In the genomic region with DNA sequence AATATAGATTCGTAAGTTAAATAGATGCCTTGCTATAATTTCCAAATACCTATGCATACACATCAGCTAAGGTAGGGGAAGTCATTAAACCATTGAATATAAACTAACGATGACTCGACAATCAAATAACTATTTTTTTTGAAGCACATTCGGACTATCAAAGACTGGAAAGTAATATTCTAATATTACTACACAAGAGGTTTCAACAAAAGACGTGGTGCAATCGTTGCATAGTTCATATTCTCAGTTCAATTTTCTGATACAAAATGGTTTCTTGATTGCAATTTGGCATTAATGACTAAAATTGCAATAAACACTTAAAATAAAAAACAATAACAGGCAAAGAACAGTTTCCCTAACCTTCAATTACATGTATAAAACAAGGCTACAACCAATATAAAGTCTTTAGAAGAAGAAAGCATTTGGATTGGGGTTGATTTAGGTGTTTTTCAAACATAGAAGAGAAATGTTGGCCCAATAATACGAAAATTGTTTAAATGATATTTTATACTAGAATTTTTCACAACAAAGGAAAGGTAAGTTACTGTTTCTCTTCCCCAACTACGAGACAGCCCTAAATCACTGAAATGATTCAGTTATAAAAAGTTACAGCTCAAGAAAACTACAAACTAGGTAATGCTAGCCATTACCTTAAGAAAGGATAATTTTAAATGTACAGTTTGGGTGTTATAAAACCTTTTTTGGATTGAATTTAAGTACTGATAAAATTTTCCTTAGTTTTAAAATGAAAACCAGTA, we compare ENCODE assay signal across 1 cellular context.
TF ChIP-seq lines count a peak whose summit lies in the region.

No MANE protein-coding gene starts in this region.

TF ChIP-seq in HepG2, 621 proteins besides CTCF, POLR2A, EP300 and RAD21 (continued from another document):
- TF ChIP-seq, protein P1, sequence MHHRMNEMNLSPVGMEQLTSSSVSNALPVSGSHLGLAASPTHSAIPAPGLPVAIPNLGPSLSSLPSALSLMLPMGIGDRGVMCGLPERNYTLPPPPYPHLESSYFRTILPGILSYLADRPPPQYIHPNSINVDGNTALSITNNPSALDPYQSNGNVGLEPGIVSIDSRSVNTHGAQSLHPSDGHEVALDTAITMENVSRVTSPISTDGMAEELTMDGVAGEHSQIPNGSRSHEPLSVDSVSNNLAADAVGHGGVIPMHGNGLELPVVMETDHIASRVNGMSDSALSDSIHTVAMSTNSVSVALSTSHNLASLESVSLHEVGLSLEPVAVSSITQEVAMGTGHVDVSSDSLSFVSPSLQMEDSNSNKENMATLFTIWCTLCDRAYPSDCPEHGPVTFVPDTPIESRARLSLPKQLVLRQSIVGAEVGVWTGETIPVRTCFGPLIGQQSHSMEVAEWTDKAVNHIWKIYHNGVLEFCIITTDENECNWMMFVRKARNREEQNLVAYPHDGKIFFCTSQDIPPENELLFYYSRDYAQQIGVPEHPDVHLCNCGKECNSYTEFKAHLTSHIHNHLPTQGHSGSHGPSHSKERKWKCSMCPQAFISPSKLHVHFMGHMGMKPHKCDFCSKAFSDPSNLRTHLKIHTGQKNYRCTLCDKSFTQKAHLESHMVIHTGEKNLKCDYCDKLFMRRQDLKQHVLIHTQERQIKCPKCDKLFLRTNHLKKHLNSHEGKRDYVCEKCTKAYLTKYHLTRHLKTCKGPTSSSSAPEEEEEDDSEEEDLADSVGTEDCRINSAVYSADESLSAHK (CRISPR knock-in tag; IDR thresholded peaks at IDR 0.05; ENCODE audit: borderline replicate concordance) = no peak
- TF ChIP-seq KLF6 (CRISPR knock-in tag; IDR thresholded peaks at IDR 0.05) (no peak), BCL6 (CRISPR knock-in tag; IDR thresholded peaks at IDR 0.05) (no peak), SCMH1 (CRISPR knock-in tag; IDR thresholded peaks at IDR 0.05; ENCODE audit: borderline replicate concordance) (no peak), MAX (IDR thresholded peaks at IDR 0.05) (no peak), JUNB (CRISPR knock-in tag; IDR thresholded peaks at IDR 0.05; ENCODE audit: borderline replicate concordance) (no peak), NFRKB (IDR thresholded peaks at IDR 0.05) (no peak)
- TF ChIP-seq, protein P2, sequence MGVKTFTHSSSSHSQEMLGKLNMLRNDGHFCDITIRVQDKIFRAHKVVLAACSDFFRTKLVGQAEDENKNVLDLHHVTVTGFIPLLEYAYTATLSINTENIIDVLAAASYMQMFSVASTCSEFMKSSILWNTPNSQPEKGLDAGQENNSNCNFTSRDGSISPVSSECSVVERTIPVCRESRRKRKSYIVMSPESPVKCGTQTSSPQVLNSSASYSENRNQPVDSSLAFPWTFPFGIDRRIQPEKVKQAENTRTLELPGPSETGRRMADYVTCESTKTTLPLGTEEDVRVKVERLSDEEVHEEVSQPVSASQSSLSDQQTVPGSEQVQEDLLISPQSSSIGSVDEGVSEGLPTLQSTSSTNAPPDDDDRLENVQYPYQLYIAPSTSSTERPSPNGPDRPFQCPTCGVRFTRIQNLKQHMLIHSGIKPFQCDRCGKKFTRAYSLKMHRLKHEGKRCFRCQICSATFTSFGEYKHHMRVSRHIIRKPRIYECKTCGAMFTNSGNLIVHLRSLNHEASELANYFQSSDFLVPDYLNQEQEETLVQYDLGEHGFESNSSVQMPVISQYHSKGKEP (CRISPR knock-in tag; IDR thresholded peaks at IDR 0.05) = no peak
- TF ChIP-seq, protein P3, sequence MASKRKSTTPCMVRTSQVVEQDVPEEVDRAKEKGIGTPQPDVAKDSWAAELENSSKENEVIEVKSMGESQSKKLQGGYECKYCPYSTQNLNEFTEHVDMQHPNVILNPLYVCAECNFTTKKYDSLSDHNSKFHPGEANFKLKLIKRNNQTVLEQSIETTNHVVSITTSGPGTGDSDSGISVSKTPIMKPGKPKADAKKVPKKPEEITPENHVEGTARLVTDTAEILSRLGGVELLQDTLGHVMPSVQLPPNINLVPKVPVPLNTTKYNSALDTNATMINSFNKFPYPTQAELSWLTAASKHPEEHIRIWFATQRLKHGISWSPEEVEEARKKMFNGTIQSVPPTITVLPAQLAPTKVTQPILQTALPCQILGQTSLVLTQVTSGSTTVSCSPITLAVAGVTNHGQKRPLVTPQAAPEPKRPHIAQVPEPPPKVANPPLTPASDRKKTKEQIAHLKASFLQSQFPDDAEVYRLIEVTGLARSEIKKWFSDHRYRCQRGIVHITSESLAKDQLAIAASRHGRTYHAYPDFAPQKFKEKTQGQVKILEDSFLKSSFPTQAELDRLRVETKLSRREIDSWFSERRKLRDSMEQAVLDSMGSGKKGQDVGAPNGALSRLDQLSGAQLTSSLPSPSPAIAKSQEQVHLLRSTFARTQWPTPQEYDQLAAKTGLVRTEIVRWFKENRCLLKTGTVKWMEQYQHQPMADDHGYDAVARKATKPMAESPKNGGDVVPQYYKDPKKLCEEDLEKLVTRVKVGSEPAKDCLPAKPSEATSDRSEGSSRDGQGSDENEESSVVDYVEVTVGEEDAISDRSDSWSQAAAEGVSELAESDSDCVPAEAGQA (IDR thresholded peaks at IDR 0.05; ENCODE audit: low read depth) = no peak
- TF ChIP-seq, protein P3 (CRISPR knock-in tag; IDR thresholded peaks at IDR 0.05; ENCODE audit: borderline replicate concordance) = no peak
- TF ChIP-seq, protein P4, sequence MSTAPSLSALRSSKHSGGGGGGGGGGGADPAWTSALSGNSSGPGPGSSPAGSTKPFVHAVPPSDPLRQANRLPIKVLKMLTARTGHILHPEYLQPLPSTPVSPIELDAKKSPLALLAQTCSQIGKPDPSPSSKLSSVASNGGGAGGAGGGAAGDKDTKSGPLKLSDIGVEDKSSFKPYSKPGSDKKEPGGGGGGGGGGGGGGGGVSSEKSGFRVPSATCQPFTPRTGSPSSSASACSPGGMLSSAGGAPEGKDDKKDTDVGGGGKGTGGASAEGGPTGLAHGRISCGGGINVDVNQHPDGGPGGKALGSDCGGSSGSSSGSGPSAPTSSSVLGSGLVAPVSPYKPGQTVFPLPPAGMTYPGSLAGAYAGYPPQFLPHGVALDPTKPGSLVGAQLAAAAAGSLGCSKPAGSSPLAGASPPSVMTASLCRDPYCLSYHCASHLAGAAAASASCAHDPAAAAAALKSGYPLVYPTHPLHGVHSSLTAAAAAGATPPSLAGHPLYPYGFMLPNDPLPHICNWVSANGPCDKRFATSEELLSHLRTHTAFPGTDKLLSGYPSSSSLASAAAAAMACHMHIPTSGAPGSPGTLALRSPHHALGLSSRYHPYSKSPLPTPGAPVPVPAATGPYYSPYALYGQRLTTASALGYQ (CRISPR knock-in tag; IDR thresholded peaks at IDR 0.05) = no peak
TF ChIP-seq in HepG2: peak in this region for 0.
